Comparison of ENCODE assay signal across 3 cellular contexts in the genomic region with DNA sequence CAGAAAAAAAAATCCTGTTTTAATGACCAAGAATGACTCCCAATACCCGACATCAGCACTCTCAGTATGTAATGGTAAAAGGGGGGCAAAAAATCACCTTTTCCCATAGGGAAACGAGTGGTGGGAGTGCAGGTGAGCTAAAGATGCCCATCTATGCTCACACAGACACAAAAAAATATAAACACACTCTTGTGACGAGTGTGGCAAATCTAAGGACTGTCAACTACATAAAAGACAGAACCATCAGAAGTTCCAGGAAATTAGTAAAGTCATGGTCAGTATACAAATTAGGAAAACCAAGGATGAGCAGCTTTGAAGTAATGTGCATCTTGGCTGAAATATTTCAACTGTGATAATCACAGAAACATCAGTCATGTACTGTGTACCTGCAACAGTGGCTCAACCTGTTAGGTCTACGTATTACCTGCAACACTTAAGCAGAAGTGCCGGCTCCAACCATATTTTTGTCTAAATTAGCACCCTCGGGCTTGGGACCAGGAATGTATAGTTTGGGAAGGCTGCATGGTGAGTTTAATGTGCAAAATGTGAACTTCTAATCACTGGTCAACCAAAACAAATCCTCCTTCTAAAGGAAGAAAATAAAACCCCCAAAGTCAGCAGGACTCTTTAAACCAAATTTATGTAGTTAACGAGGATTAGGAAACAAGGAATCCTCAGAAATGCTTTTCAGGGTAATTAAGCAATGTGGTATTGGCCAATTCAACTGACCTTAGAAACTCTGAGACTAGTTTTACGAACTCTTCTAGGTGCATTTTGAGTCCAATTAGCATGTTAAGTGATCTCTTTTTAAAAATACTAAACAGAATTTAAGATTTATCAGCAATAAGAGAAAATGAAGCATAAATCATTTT.
TF ChIP-seq lines count a peak whose summit lies in the region.

No MANE protein-coding gene starts in this region.

TF ChIP-seq in GM23338, 12 proteins besides CTCF, POLR2A, EP300 and RAD21 (continues in another document):
- TF ChIP-seq, protein P1, sequence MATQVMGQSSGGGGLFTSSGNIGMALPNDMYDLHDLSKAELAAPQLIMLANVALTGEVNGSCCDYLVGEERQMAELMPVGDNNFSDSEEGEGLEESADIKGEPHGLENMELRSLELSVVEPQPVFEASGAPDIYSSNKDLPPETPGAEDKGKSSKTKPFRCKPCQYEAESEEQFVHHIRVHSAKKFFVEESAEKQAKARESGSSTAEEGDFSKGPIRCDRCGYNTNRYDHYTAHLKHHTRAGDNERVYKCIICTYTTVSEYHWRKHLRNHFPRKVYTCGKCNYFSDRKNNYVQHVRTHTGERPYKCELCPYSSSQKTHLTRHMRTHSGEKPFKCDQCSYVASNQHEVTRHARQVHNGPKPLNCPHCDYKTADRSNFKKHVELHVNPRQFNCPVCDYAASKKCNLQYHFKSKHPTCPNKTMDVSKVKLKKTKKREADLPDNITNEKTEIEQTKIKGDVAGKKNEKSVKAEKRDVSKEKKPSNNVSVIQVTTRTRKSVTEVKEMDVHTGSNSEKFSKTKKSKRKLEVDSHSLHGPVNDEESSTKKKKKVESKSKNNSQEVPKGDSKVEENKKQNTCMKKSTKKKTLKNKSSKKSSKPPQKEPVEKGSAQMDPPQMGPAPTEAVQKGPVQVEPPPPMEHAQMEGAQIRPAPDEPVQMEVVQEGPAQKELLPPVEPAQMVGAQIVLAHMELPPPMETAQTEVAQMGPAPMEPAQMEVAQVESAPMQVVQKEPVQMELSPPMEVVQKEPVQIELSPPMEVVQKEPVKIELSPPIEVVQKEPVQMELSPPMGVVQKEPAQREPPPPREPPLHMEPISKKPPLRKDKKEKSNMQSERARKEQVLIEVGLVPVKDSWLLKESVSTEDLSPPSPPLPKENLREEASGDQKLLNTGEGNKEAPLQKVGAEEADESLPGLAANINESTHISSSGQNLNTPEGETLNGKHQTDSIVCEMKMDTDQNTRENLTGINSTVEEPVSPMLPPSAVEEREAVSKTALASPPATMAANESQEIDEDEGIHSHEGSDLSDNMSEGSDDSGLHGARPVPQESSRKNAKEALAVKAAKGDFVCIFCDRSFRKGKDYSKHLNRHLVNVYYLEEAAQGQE (IDR thresholded peaks at IDR 0.05; ENCODE audit: unreplicated experiment): no peak
- no peak for TF ChIP-seq JUNB (IDR thresholded peaks at IDR 0.05; ENCODE audit: unreplicated experiment)
- no peak for TF ChIP-seq ZNF114 (CRISPR knock-in tag; IDR thresholded peaks at IDR 0.05)

TF ChIP-seq in K562, 482 proteins besides CTCF, POLR2A, EP300 and RAD21:
- TF ChIP-seq TAF1 (IDR thresholded peaks at IDR 0.05; ENCODE audit: control insufficient read depth, extremely low read depth, insufficient read depth, low read length, severe bottlenecking) (no peak), POLR2B (IDR thresholded peaks at IDR 0.05; ENCODE audit: low read depth, partially characterized antibody) (peak; percentile 39), POLR2AphosphoS2 (IDR thresholded peaks at IDR 0.05; ENCODE audit: low read length) (peak; percentile 72), HNRNPK (IDR thresholded peaks at IDR 0.05; ENCODE audit: low read depth, low read length, poor library complexity, severe bottlenecking) (no peak), CBX5 (IDR thresholded peaks at IDR 0.05; ENCODE audit: borderline replicate concordance, low read depth) (no peak), FOSL1 (tag; conservative IDR thresholded peaks at IDR 0.05) (no peak), HNRNPH1 (optimal IDR thresholded peaks at IDR 0.05; ENCODE audit: low read depth, low read length) (no peak), SUPT5H (IDR thresholded peaks at IDR 0.05) (peak; percentile 58; the same call in 1 of the 2 replicates), MEF2D (tag; conservative IDR thresholded peaks at IDR 0.05; ENCODE audit: low read depth) (no peak)
- TF ChIP-seq, protein P2, sequence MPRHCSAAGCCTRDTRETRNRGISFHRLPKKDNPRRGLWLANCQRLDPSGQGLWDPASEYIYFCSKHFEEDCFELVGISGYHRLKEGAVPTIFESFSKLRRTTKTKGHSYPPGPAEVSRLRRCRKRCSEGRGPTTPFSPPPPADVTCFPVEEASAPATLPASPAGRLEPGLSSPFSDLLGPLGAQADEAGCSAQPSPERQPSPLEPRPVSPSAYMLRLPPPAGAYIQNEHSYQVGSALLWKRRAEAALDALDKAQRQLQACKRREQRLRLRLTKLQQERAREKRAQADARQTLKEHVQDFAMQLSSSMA (CRISPR knock-in tag; IDR thresholded peaks at IDR 0.05): no peak
- TF ChIP-seq, protein P3, sequence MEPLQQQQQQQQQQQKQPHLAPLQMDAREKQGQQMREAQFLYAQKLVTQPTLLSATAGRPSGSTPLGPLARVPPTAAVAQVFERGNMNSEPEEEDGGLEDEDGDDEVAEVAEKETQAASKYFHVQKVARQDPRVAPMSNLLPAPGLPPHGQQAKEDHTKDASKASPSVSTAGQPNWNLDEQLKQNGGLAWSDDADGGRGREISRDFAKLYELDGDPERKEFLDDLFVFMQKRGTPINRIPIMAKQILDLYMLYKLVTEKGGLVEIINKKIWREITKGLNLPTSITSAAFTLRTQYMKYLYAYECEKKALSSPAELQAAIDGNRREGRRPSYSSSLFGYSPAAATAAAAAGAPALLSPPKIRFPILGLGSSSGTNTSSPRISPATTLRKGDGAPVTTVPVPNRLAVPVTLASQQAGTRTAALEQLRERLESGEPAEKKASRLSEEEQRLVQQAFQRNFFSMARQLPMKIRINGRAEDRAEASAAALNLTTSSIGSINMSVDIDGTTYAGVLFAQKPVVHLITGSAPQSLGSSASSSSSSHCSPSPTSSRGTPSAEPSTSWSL (CRISPR knock-in tag; IDR thresholded peaks at IDR 0.05; ENCODE audit: borderline replicate concordance): no peak

TF ChIP-seq in SK-N-SH, 30 proteins besides CTCF, POLR2A, EP300 and RAD21:
- TF ChIP-seq SMC3 (IDR thresholded peaks at IDR 0.05; ENCODE audit: low read depth, low read length): no peak
- no peak for TF ChIP-seq MXI1 (IDR thresholded peaks at IDR 0.05; ENCODE audit: low read depth, low read length)
- no peak for TF ChIP-seq GABPA (IDR thresholded peaks at IDR 0.05; ENCODE audit: low read depth)
- no peak for TF ChIP-seq EZH2phosphoT487 (IDR thresholded peaks at IDR 0.05; ENCODE audit: borderline replicate concordance, low read depth)
- TF ChIP-seq ELF1 (IDR thresholded peaks at IDR 0.05): no peak
- TF ChIP-seq, protein P4, sequence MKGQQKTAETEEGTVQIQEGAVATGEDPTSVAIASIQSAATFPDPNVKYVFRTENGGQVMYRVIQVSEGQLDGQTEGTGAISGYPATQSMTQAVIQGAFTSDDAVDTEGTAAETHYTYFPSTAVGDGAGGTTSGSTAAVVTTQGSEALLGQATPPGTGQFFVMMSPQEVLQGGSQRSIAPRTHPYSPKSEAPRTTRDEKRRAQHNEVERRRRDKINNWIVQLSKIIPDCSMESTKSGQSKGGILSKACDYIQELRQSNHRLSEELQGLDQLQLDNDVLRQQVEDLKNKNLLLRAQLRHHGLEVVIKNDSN (IDR thresholded peaks at IDR 0.05; ENCODE audit: borderline replicate concordance, low read depth): no peak
- TF ChIP-seq, protein P5, sequence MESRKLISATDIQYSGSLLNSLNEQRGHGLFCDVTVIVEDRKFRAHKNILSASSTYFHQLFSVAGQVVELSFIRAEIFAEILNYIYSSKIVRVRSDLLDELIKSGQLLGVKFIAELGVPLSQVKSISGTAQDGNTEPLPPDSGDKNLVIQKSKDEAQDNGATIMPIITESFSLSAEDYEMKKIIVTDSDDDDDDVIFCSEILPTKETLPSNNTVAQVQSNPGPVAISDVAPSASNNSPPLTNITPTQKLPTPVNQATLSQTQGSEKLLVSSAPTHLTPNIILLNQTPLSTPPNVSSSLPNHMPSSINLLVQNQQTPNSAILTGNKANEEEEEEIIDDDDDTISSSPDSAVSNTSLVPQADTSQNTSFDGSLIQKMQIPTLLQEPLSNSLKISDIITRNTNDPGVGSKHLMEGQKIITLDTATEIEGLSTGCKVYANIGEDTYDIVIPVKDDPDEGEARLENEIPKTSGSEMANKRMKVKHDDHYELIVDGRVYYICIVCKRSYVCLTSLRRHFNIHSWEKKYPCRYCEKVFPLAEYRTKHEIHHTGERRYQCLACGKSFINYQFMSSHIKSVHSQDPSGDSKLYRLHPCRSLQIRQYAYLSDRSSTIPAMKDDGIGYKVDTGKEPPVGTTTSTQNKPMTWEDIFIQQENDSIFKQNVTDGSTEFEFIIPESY (IDR thresholded peaks at IDR 0.05; ENCODE audit: borderline replicate concordance, low read depth): no peak
- no peak for TF ChIP-seq RCOR1 (IDR thresholded peaks at IDR 0.05; ENCODE audit: low read length)
- TF ChIP-seq, protein P1 (IDR thresholded peaks at IDR 0.05; ENCODE audit: low read depth, low read length): no peak
